ENCODE assay signal across 1 cellular context in the genomic region with DNA sequence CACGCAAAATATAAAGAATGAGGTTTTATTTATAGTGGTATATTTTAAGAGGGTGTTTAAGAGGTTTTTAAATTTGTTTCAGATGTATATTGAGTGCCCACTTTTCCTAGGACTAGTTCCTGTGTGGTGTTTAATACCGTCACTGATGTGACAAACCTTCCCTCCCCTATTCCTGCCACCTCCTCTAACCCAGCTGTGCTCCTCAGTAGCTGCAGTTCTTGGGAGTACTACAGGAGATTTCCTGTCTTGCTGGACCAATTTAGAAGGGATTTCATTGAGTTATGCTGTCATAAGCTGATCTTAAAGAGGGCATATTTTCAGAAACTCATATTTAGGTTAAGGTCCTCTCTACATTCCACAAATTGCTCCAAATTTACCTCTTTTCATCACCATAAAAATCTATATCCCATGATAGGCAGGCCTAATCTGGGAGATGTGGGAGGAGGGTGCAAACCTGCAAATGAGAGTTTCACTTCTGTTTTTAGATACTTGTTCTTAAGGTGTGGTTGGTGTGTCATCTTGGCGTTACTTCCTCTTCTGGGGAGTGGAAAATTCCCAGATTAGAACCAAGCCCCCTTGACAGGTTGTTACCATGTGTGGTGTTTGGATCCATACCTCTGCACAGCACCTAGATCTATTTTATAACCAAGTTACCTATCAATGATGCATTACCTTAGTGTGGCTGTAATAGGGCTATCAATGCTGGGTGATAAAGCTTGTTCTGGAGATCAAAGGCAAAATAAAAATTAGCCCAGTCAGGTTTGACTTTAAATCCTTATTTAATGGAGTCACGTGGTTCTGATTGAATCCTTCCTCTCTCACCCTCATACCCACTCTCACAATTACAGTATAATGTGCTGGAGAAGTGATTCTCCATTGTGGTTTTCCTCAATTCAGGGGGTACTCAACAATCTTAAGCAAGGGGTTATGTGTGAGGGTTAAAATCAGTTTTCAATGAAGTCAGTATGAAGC.
TF ChIP-seq lines count a peak whose summit lies in the region.

No MANE protein-coding gene starts in this region.

TF ChIP-seq in GM12878, 131 proteins besides CTCF, POLR2A, EP300 and RAD21 (continued from another document):
- TF ChIP-seq SKIL (IDR thresholded peaks at IDR 0.05; ENCODE audit: low read depth, poor library complexity, severe bottlenecking) (peak; percentile 83), KAT2A (conservative IDR thresholded peaks at IDR 0.05; ENCODE audit: control insufficient read depth, low read depth, low read length) (no peak), POU2F2 (IDR thresholded peaks at IDR 0.05; ENCODE audit: borderline replicate concordance, low read depth, low read length) (no peak), NR2C2 (IDR thresholded peaks at IDR 0.05; ENCODE audit: borderline replicate concordance, control insufficient read depth, insufficient read length, low read depth) (no peak), FOS (IDR thresholded peaks at IDR 0.05; ENCODE audit: borderline replicate concordance, extremely low read depth, insufficient read length) (no peak), SP1 (IDR thresholded peaks at IDR 0.05; ENCODE audit: low read depth, low read length) (peak; percentile 43), ESRRA (IDR thresholded peaks at IDR 0.05; ENCODE audit: low read length) (no peak), HCFC1 (IDR thresholded peaks at IDR 0.05; ENCODE audit: low read length) (no peak), RUNX3 (IDR thresholded peaks at IDR 0.05; ENCODE audit: low read length) (peak; percentile 97), STAT3 (IDR thresholded peaks at IDR 0.05; ENCODE audit: low read depth, low read length) (0 out of 2 replicates have a peak, but pooled peaks have one; percentile 48), NFYA (IDR thresholded peaks at IDR 0.05; ENCODE audit: borderline replicate concordance, low read depth, low read length) (no peak), CEBPB (IDR thresholded peaks at IDR 0.05; ENCODE audit: borderline replicate concordance in 1 of 2, low read depth in 2 of 2, low read length in 2 of 2) (0 out of 4 replicates have a peak, but pooled peaks of 1 of the 2 experiments have one; percentile 68), RELA (IDR thresholded peaks at IDR 0.05; ENCODE audit: borderline replicate concordance, partially characterized antibody) (peak; percentile 66), MTA2 (IDR thresholded peaks at IDR 0.05; ENCODE audit: low read depth) (peak; percentile 100), ZNF384 (IDR thresholded peaks at IDR 0.05; ENCODE audit: borderline replicate concordance, low read depth, low read length) (no peak), GABPA (IDR thresholded peaks at IDR 0.05; ENCODE audit: low read depth) (peak; percentile 44; the same call in 1 of the 2 replicates), CHD1 (IDR thresholded peaks at IDR 0.05; ENCODE audit: low read depth, low read length) (no peak), LARP7 (IDR thresholded peaks at IDR 0.05) (no peak)
- TF ChIP-seq, protein P1, sequence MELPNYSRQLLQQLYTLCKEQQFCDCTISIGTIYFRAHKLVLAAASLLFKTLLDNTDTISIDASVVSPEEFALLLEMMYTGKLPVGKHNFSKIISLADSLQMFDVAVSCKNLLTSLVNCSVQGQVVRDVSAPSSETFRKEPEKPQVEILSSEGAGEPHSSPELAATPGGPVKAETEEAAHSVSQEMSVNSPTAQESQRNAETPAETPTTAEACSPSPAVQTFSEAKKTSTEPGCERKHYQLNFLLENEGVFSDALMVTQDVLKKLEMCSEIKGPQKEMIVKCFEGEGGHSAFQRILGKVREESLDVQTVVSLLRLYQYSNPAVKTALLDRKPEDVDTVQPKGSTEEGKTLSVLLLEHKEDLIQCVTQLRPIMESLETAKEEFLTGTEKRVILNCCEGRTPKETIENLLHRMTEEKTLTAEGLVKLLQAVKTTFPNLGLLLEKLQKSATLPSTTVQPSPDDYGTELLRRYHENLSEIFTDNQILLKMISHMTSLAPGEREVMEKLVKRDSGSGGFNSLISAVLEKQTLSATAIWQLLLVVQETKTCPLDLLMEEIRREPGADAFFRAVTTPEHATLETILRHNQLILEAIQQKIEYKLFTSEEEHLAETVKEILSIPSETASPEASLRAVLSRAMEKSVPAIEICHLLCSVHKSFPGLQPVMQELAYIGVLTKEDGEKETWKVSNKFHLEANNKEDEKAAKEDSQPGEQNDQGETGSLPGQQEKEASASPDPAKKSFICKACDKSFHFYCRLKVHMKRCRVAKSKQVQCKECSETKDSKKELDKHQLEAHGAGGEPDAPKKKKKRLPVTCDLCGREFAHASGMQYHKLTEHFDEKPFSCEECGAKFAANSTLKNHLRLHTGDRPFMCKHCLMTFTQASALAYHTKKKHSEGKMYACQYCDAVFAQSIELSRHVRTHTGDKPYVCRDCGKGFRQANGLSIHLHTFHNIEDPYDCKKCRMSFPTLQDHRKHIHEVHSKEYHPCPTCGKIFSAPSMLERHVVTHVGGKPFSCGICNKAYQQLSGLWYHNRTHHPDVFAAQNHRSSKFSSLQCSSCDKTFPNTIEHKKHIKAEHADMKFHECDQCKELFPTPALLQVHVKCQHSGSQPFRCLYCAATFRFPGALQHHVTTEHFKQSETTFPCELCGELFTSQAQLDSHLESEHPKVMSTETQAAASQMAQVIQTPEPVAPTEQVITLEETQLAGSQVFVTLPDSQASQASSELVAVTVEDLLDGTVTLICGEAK (IDR thresholded peaks at IDR 0.05; ENCODE audit: borderline replicate concordance) = no peak
- TF ChIP-seq, protein P2, sequence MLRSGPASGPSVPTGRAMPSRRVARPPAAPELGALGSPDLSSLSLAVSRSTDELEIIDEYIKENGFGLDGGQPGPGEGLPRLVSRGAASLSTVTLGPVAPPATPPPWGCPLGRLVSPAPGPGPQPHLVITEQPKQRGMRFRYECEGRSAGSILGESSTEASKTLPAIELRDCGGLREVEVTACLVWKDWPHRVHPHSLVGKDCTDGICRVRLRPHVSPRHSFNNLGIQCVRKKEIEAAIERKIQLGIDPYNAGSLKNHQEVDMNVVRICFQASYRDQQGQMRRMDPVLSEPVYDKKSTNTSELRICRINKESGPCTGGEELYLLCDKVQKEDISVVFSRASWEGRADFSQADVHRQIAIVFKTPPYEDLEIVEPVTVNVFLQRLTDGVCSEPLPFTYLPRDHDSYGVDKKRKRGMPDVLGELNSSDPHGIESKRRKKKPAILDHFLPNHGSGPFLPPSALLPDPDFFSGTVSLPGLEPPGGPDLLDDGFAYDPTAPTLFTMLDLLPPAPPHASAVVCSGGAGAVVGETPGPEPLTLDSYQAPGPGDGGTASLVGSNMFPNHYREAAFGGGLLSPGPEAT (IDR thresholded peaks at IDR 0.05; ENCODE audit: low read depth) = peak; percentile 99
- TF ChIP-seq, protein P3, sequence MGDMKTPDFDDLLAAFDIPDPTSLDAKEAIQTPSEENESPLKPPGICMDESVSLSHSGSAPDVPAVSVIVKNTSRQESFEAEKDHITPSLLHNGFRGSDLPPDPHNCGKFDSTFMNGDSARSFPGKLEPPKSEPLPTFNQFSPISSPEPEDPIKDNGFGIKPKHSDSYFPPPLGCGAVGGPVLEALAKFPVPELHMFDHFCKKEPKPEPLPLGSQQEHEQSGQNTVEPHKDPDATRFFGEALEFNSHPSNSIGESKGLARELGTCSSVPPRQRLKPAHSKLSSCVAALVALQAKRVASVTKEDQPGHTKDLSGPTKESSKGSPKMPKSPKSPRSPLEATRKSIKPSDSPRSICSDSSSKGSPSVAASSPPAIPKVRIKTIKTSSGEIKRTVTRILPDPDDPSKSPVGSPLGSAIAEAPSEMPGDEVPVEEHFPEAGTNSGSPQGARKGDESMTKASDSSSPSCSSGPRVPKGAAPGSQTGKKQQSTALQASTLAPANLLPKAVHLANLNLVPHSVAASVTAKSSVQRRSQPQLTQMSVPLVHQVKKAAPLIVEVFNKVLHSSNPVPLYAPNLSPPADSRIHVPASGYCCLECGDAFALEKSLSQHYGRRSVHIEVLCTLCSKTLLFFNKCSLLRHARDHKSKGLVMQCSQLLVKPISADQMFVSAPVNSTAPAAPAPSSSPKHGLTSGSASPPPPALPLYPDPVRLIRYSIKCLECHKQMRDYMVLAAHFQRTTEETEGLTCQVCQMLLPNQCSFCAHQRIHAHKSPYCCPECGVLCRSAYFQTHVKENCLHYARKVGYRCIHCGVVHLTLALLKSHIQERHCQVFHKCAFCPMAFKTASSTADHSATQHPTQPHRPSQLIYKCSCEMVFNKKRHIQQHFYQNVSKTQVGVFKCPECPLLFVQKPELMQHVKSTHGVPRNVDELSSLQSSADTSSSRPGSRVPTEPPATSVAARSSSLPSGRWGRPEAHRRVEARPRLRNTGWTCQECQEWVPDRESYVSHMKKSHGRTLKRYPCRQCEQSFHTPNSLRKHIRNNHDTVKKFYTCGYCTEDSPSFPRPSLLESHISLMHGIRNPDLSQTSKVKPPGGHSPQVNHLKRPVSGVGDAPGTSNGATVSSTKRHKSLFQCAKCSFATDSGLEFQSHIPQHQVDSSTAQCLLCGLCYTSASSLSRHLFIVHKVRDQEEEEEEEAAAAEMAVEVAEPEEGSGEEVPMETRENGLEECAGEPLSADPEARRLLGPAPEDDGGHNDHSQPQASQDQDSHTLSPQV (IDR thresholded peaks at IDR 0.05) = no peak
- TF ChIP-seq, protein P4, sequence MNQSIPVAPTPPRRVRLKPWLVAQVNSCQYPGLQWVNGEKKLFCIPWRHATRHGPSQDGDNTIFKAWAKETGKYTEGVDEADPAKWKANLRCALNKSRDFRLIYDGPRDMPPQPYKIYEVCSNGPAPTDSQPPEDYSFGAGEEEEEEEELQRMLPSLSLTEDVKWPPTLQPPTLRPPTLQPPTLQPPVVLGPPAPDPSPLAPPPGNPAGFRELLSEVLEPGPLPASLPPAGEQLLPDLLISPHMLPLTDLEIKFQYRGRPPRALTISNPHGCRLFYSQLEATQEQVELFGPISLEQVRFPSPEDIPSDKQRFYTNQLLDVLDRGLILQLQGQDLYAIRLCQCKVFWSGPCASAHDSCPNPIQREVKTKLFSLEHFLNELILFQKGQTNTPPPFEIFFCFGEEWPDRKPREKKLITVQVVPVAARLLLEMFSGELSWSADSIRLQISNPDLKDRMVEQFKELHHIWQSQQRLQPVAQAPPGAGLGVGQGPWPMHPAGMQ (IDR thresholded peaks at IDR 0.05; ENCODE audit: borderline replicate concordance) = no peak
- TF ChIP-seq, protein P5, sequence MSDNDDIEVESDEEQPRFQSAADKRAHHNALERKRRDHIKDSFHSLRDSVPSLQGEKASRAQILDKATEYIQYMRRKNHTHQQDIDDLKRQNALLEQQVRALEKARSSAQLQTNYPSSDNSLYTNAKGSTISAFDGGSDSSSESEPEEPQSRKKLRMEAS (IDR thresholded peaks at IDR 0.05; ENCODE audit: low read depth, low read length) = no peak
